Comparison of ENCODE assay signal across 3 cellular contexts in genomic region chr15:80342148-80342547, GRCh38.
"Had no signal": no experiment of that assay in that cellular context is flagged by ENCODE, and none has a peak within 500 bp of the region (broad histone marks: within the 10 kb centered on the region; RNA-seq: fewer than 3 reads in every experiment).

No MANE protein-coding gene starts in this region.

- DNase-seq: GDM1, GF-D8 had no signal

- H3K4me3 ChIP-seq: GM12878 had no signal

- ATAC-seq: GM12878 had no signal
